Comparison of ENCODE assay signal across 1 cellular context in genomic region chr11:93507517-93507916, GRCh38.
TF ChIP-seq lines count a peak whose summit lies in the region.

No MANE protein-coding gene starts in this region.

TF ChIP-seq in liver, 16 proteins besides CTCF, POLR2A, EP300 and RAD21:
- TF ChIP-seq ZBTB33 (IDR thresholded peaks at IDR 0.05): peak; percentile 21
- peak; percentile 92 to 93 for TF ChIP-seq HNF4A (conservative IDR thresholded peaks at IDR 0.05)
- TF ChIP-seq RXRA (IDR thresholded peaks at IDR 0.05): peak; percentile 36 to 54
- TF ChIP-seq YY1 (IDR thresholded peaks at IDR 0.05): peak; percentile 23
- TF ChIP-seq FOXA1 (IDR thresholded peaks at IDR 0.05): no peak
- peak; percentile 56 for TF ChIP-seq HNF4G (IDR thresholded peaks at IDR 0.05)
- TF ChIP-seq FOXA2 (IDR thresholded peaks at IDR 0.05): no peak
- peak; percentile 29 for TF ChIP-seq SP1 (IDR thresholded peaks at IDR 0.05)
